In the genomic region with DNA sequence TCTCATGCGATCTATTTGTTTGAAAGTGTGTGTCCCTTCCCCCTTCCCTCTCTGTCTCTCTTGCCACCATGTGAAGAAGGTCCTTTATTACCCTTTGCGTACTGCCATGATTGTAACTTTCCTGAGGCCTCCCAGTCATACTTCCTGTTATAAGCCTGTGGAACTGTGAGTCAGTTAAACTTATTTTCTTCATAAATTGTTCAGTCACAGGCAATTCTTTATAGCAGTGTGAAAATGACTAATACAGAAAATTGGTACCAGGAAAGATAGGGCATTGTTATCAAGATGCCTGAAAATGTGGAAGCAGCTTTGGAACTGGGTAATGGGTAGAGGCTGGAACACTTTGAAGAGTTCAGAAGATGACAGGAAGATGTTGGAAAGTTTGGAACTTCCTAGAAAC, we compare ENCODE assay signal across 18 cellular contexts.
"Had no signal": no experiment of that assay in that cellular context is flagged by ENCODE, and none has a peak within 500 bp of the region (broad histone marks: within the 10 kb centered on the region; RNA-seq: fewer than 3 reads in every experiment).

No MANE protein-coding gene starts in this region.

- H3K36me3 ChIP-seq: cardiac muscle cell, right atrium auricular region, tibial artery had no signal

- H3K27ac ChIP-seq: cardiac muscle cell, epithelial cell of prostate, right atrium auricular region, tibial artery had no signal

- DNase-seq: activated CD4-positive, alpha-beta T cell treated with anti-CD3 and anti-CD28 coated beads, Interleukin-2, amount 50 U/mL, for 48 hours; activated CD4-positive, CD25-positive, alpha-beta regulatory T cell treated with anti-CD3 and anti-CD28 coated beads, Interleukin-2, amount 50 U/mL, for 72 hours; activated CD8-positive, alpha-beta memory T cell treated with anti-CD3 and anti-CD28 coated beads, Interleukin-2, amount 10 ng/mL, durations not matched to agents 7 days and 5 days; activated gamma-delta T cell treated with Interleukin-2 at 50 U/mL for 16 hours; activated naive CD8-positive, alpha-beta T cell treated with anti-CD3 and anti-CD28 coated beads for 36 hours; activated T-cell treated with anti-CD3 and anti-CD28 coated beads, Interleukin-2, amount 50 U/mL, for 48 hours; aorta; effector CD4-positive, alpha-beta T cell; immature natural killer cell; left colon; naive thymus-derived CD4-positive, alpha-beta T cell; small intestine; tibial artery had no signal

- H3K4me3 ChIP-seq: cardiac muscle cell, lung, right atrium auricular region, tibial artery had no signal

- H3K27me3 ChIP-seq: cardiac muscle cell, right atrium auricular region, tibial artery had no signal

- FAIRE-seq: colon, small intestine had no signal

- H3K9me3 ChIP-seq: right atrium auricular region, tibial artery had no signal

- H3K4me1 ChIP-seq: right atrium auricular region, tibial artery had no signal
